ENCODE assay signal across 16 cellular contexts in the genomic region with DNA sequence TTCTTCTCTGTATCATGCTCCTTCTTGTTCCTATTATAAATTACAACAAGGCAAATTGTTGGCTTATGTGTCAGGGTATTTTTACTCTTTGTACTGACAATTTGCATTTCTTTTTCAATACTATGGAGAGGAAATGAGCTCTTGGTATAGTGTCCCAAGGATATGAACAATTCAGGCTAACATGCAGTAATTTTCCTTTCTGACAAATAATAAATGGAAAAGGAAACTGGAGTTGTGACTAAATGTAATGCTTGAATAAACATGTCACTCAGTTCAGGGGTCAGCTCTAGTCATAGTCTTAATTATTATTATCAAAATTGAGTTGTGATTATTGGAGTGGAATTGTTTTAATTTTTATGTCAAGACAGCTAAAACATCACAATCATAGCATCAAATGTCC.
DNase-seq lines count a peak whose midpoint lies in the region; ATAC-seq, FAIRE-seq and TF ChIP-seq lines count a peak whose summit lies in the region.
"Had no signal": no experiment of that assay in that cellular context is flagged by ENCODE, and none has a peak within 500 bp of the region (broad histone marks: within the 10 kb centered on the region; RNA-seq: fewer than 3 reads in every experiment).

No MANE protein-coding gene starts in this region.

- no peak for TF ChIP-seq POLR2A in adrenal gland (IDR thresholded peaks at IDR 0.05)
- TF ChIP-seq POLR2A in HepG2 (IDR thresholded peaks at IDR 0.05; ENCODE audit: insufficient read depth in 1 of 2, low read depth in 2 of 2, low read length in 2 of 2): no peak

- no peaks in the 10 kb centered on the region for H3K79me2 ChIP-seq in GM23248 (ENCODE audit: insufficient read depth)
- H3K79me2 ChIP-seq in HepG2 (ENCODE audit: insufficient read depth, low read length): no peaks in the 10 kb centered on the region

- intact Hi-C loops in adrenal gland (cut with DNase I) (no loop called here), tibial artery (cut with DNase I; ENCODE audit: low total_unique reads) (no loop called here), HepG2 (cut with micrococcal nuclease; ENCODE audit: unreplicated experiment) (no loop called here)

- H2AFZ ChIP-seq in GM23248 (peak overlapping the region; percentile 81), HepG2 (ENCODE audit: low read length) (no peak overlapping the region)

- no TSS peak for BruUV-seq in HepG2 (replicated peaks; lab: Mats Ljungman, UMichigan)

- H3K27me3 ChIP-seq in GM23248 (replicated peaks; ENCODE audit: insufficient read depth) (no peaks in the 10 kb centered on the region), adrenal gland (no peaks in the 10 kb centered on the region), tibial artery (no peaks in the 10 kb centered on the region), HepG2 (ENCODE audit: control insufficient read depth in 1 of 2, insufficient read depth in 2 of 2, low read length in 2 of 2) (no peaks in the 10 kb centered on the region)
- H3K27me3 ChIP-seq: right lobe of liver had no signal

- CTCF ChIA-PET in HepG2 (lab: Yijun Ruan, JAX; ENCODE audit: low intra/inter-chr PET ratio, low total read pairs): no interaction called here

- TF ChIP-seq EP300 in HepG2 (IDR thresholded peaks at IDR 0.05; ENCODE audit: low read depth in 2 of 2, low read length in 2 of 2): no peak
- TF ChIP-seq EP300 in HepG2 (CRISPR knock-in tag; IDR thresholded peaks at IDR 0.05; ENCODE audit: borderline replicate concordance): no peak

- no peak for FAIRE-seq in HepG2 (lab: Jason Lieb, UNC)
- FAIRE-seq: G401.6 had no signal

- TF ChIP-seq CTCF in adrenal gland (IDR thresholded peaks at IDR 0.05): no peak
- no peak for TF ChIP-seq CTCF in tibial artery (IDR thresholded peaks at IDR 0.05)
- TF ChIP-seq CTCF in HepG2 (CRISPR knock-in tag; IDR thresholded peaks at IDR 0.05): no peak

- peak; percentile 6 for DNase-seq in GM23248
- DNase-seq in adrenal gland: no peak
- peak; percentile 62 for DNase-seq in kidney glomerular epithelial cell (lab: John Stamatoyannopoulos, UW)
- DNase-seq in tibial artery: no peak
- no peak for DNase-seq in HepG2 (ENCODE audit: low spot score)
- no peak for DNase-seq in stimulated activated CD4-positive, alpha-beta T cell treated with anti-CD3 and anti-CD28 coated beads, Interleukin-12 subunit alpha, Interleukin-12 subunit beta, amount 100 ng/mL, for 4 hours
- no peak for DNase-seq in HK-2 (ENCODE audit: unreplicated experiment)
- DNase-seq: activated CD8-positive, alpha-beta memory T cell treated with anti-CD3 and anti-CD28 coated beads for 24 hours; aorta; CD8-positive, alpha-beta T cell; NCI-H146; NCI-H446 treated with DMSO at 0.1 percent for 48 hours; right lobe of liver had no signal

- H3K9me3 ChIP-seq in GM23248 (ENCODE audit: low read depth) (no peaks in the 10 kb centered on the region), adrenal gland (replicated peaks in 1 of 3) (no peaks in the 10 kb centered on the region), tibial artery (no peaks in the 10 kb centered on the region), HepG2 (ENCODE audit: low read length) (no peaks in the 10 kb centered on the region)
- H3K9me3 ChIP-seq: neutrophil, right lobe of liver had no signal

- H3K9ac ChIP-seq in GM23248: peak overlapping the region; percentile 29; the same call in 1 of the 2 replicates
- no peak overlapping the region for H3K9ac ChIP-seq in HepG2 (ENCODE audit: insufficient read depth, low read depth, low read length)

- H3K9me2 ChIP-seq in GM23248 (ENCODE audit: insufficient read depth): no peaks in the 10 kb centered on the region; the same call in 1 of the 2 replicates

- H3F3A ChIP-seq in GM23248 (ENCODE audit: insufficient read depth): peaks cover 40% of the 10 kb centered on the region

- in situ Hi-C loops in GM23248 (cut with MboI): no loop called here
- in situ Hi-C loops in HepG2 (cut with HindIII; ENCODE audit: extremely low pct_ligation_motif_present, low pct_unique_long_range_greater_than_20kb): no loop called here

- H3K4me2 ChIP-seq in GM23248 (ENCODE audit: unreplicated experiment): peak overlapping the region; percentile 63
- H3K4me2 ChIP-seq in HepG2 (ENCODE audit: low read depth, low read length): no peak overlapping the region

- no peak for ATAC-seq in HepG2
- ATAC-seq: CD8-positive, alpha-beta T cell; right lobe of liver; stimulated activated effector memory CD8-positive, alpha-beta T cell treated with anti-CD3 and anti-CD28 coated beads, Interleukin-12 subunit alpha, Interleukin-12 subunit beta, amount 100 ng/mL, for 72 hours had no signal

- 0 out of 2 replicates have a peak overlapping the region, but pooled peaks have one; percentile 17 for H3K4me3 ChIP-seq in GM23248
- H3K4me3 ChIP-seq in adrenal gland: no peak overlapping the region
- H3K4me3 ChIP-seq in tibial artery: no peak overlapping the region
- no peak overlapping the region for H3K4me3 ChIP-seq in HepG2 (replicated peaks in 1 of 3; ENCODE audit: insufficient read depth in 1 of 3, low read depth in 2 of 3, low read length in 3 of 3)
- H3K4me3 ChIP-seq: right lobe of liver had no signal

- no peaks in the 10 kb centered on the region for H4K20me1 ChIP-seq in GM23248 (ENCODE audit: insufficient read depth)
- no peaks in the 10 kb centered on the region for H4K20me1 ChIP-seq in HepG2 (ENCODE audit: insufficient read depth, low read length)

- POLR2A ChIA-PET in HepG2 (lab: Yijun Ruan, JAX): no interaction called here

- no peak for TF ChIP-seq RAD21 in HepG2 (CRISPR knock-in tag; IDR thresholded peaks at IDR 0.05)

- H3K27ac ChIP-seq in GM23248 (peak overlapping the region; percentile 79), adrenal gland (peak overlapping the region in 3 of 5 donors; percentile 13 to 65 (median 64)), tibial artery (peak overlapping the region; percentile 72 to 75), HepG2 (ENCODE audit: extremely low read length, insufficient read depth, low read length) (no peak overlapping the region)
- H3K27ac ChIP-seq: neutrophil had no signal

- H3K36me3 ChIP-seq in GM23248 (ENCODE audit: low read depth) (no peaks in the 10 kb centered on the region), adrenal gland (replicated peaks in 1 of 2) (no peaks in the 10 kb centered on the region), tibial artery (no peaks in the 10 kb centered on the region), HepG2 (replicated peaks in 1 of 2; ENCODE audit: control insufficient read depth in 1 of 2, insufficient read depth in 2 of 2, low read length in 2 of 2) (no peaks in the 10 kb centered on the region)
- H3K36me3 ChIP-seq: neutrophil, right lobe of liver had no signal

- H3K4me1 ChIP-seq in GM23248 (ENCODE audit: insufficient read depth) (peaks cover 51% of the 10 kb centered on the region), adrenal gland (replicated peaks in 1 of 2) (peaks cover 12 to 36% of the 10 kb centered on the region in 2 donors), tibial artery (peaks cover 0 to 75% (median 43%) of the 10 kb centered on the region in 4 donors), HepG2 (ENCODE audit: insufficient read depth, low read length) (peaks cover 7% of the 10 kb centered on the region)

TF ChIP-seq in HepG2, 621 proteins besides CTCF, POLR2A, EP300 and RAD21 (continues in another document):
- TF ChIP-seq, protein P1, sequence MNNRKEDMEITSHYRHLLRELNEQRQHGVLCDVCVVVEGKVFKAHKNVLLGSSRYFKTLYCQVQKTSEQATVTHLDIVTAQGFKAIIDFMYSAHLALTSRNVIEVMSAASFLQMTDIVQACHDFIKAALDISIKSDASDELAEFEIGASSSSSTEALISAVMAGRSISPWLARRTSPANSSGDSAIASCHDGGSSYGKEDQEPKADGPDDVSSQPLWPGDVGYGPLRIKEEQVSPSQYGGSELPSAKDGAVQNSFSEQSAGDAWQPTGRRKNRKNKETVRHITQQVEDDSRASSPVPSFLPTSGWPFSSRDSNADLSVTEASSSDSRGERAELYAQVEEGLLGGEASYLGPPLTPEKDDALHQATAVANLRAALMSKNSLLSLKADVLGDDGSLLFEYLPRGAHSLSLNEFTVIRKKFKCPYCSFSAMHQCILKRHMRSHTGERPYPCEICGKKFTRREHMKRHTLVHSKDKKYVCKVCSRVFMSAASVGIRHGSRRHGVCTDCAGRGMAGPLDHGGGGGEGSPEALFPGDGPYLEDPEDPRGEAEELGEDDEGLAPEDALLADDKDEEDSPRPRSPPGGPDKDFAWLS (CRISPR knock-in tag; IDR thresholded peaks at IDR 0.05; ENCODE audit: borderline replicate concordance): no peak
- no peak for TF ChIP-seq ZNF512 (CRISPR knock-in tag; IDR thresholded peaks at IDR 0.05)
- TF ChIP-seq, protein P2, sequence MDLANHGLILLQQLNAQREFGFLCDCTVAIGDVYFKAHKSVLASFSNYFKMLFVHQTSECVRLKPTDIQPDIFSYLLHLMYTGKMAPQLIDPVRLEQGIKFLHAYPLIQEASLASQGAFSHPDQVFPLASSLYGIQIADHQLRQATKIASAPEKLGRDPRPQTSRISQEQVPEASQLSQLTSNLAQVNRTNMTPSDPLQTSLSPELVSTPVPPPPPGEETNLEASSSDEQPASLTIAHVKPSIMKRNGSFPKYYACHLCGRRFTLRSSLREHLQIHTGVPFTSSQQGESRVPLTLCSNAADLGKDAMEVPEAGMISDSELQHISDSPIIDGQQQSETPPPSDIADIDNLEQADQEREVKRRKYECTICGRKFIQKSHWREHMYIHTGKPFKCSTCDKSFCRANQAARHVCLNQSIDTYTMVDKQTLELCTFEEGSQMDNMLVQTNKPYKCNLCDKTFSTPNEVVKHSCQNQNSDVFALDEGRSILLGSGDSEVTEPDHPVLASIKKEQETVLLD (CRISPR knock-in tag; IDR thresholded peaks at IDR 0.05; ENCODE audit: low read depth): no peak

Comparison
In these comparisons a context has a peak if more than half of its experiments do, and no peak if none do; other contexts are left out.
1. DNase-seq: peak in GM23248 (single experiment) and kidney glomerular epithelial cell (single experiment); none in adrenal gland (0 of 7), tibial artery (0 of 2), HepG2 (single experiment), stimulated activated CD4-positive, alpha-beta T cell treated with anti-CD3 and anti-CD28 coated beads, Interleukin-12 subunit alpha, Interleukin-12 subunit beta, amount 100 ng/mL, for 4 hours (single experiment) and HK-2 (single experiment).